In genomic region chr22:31616315-31616980, GRCh38 we compare ENCODE assay signal across 7 cellular contexts. TPM values are rescaled to one million over a fixed set of nuclear protein-coding genes. Genes with fewer than 3 reads are reported as not detected.
DNase-seq lines count a peak whose midpoint lies in the region; ATAC-seq and FAIRE-seq lines count a peak whose summit lies in the region.

No MANE protein-coding gene starts in this region.

- H3K36me3 Mint-ChIP-seq in activated naive CD4-positive, alpha-beta T cell treated with anti-CD3 and anti-CD28 coated beads, Interleukin-2, amount 10 ng/mL, durations not matched to agents 7 days and 5 days = peaks cover 41% of the 10 kb centered on the region

- no peak for FAIRE-seq in frontal cortex (lab: Jason Lieb, UNC)

- peaks cover 11% of the 10 kb centered on the region for H3K4me1 Mint-ChIP-seq in activated naive CD4-positive, alpha-beta T cell treated with anti-CD3 and anti-CD28 coated beads, Interleukin-2, amount 10 ng/mL, durations not matched to agents 7 days and 5 days

- H3K27ac Mint-ChIP-seq in activated naive CD4-positive, alpha-beta T cell treated with anti-CD3 and anti-CD28 coated beads, Interleukin-2, amount 10 ng/mL, durations not matched to agents 7 days and 5 days = peak overlapping the region; percentile 58

- DNase-seq in activated naive CD4-positive, alpha-beta T cell treated with anti-CD3 and anti-CD28 coated beads, Interleukin-2, amount 10 ng/mL, durations not matched to agents 7 days and 5 days = no peak
- peak; percentile 22 for DNase-seq in stimulated activated CD4-positive, alpha-beta T cell treated with anti-CD3 and anti-CD28 coated beads, Interleukin-2, amount 100 ng/mL, for 4 hours (ENCODE audit: low read depth)
- DNase-seq in frontal cortex (ENCODE audit: low spot score in 2 of 2) (no peak), HUDEP-2 (lab: John Stamatoyannopoulos, UW; ENCODE audit: unreplicated experiment in 76 of 76) (no peak), NCI-H1092 treated with DMSO at 0.1 percent for 48 hours (lab: John Stamatoyannopoulos, UW) (no peak)

- H3K4me3 Mint-ChIP-seq in activated naive CD4-positive, alpha-beta T cell treated with anti-CD3 and anti-CD28 coated beads, Interleukin-2, amount 10 ng/mL, durations not matched to agents 7 days and 5 days = no peak overlapping the region

- peaks cover 3% of the 10 kb centered on the region for H3K27me3 Mint-ChIP-seq in activated naive CD4-positive, alpha-beta T cell treated with anti-CD3 and anti-CD28 coated beads, Interleukin-2, amount 10 ng/mL, durations not matched to agents 7 days and 5 days

- no peaks in the 10 kb centered on the region for H3K9me3 Mint-ChIP-seq in activated naive CD4-positive, alpha-beta T cell treated with anti-CD3 and anti-CD28 coated beads, Interleukin-2, amount 10 ng/mL, durations not matched to agents 7 days and 5 days

- peak; percentile 82 for ATAC-seq in GM19025 (IDR thresholded peaks at IDR 0.05; ENCODE audit: low read depth, unreplicated experiment)
- peak; percentile 58 for ATAC-seq in HG02973 (IDR thresholded peaks at IDR 0.05; ENCODE audit: unreplicated experiment)

- CTCF ChIA-PET in activated naive CD4-positive, alpha-beta T cell treated with anti-CD3 and anti-CD28 coated beads, Interleukin-2, amount 10 ng/mL, durations not matched to agents 7 days and 5 days (lab: Charles Lee) = interaction anchor here (1.1 kb wide), 1 partner anchor 56 kb away, joined by 3 read pairs; no protein-coding TSS in a partner anchor

RNA-seq across cellular contexts. Expression of gene PISD, which starts 45.6 kb away (rescaled TPM):
- total RNA-seq in frontal cortex = 34.2 TPM
